9 cellular contexts compared by ENCODE assay signal in genomic region chr7:44310221-44310848, GRCh38. TPM values are rescaled to one million over a fixed set of nuclear protein-coding genes. Genes with fewer than 3 reads are reported as not detected.
DNase-seq lines count a peak whose midpoint lies in the region; ATAC-seq, FAIRE-seq and TF ChIP-seq lines count a peak whose summit lies in the region.
"Had no signal": no experiment of that assay in that cellular context is flagged by ENCODE, and none has a peak within 500 bp of the region (broad histone marks: within the 10 kb centered on the region; RNA-seq: fewer than 3 reads in every experiment).

No MANE protein-coding gene starts in this region.

- no peaks in the 10 kb centered on the region for H4K20me1 ChIP-seq in smooth muscle cell (ENCODE audit: low read depth)

- H3K9me3 Mint-ChIP-seq in activated T-helper 2 cell treated with anti-CD3 and anti-CD28 coated beads, Interferon-gamma antibody, Interleukin-2, Interleukin-4, amounts not matched to agents 10 μg/mL and 5 μg/mL and 100 μg/mL, durations not matched to agents 14 hours and 24 hours and 36 hours = no peaks in the 10 kb centered on the region

- H3K4me2 ChIP-seq in smooth muscle cell = peak overlapping the region; percentile 87

- H3K27me3 ChIP-seq in H7 (ENCODE audit: control insufficient read depth, insufficient read depth, low read length) (peaks cover 24% of the 10 kb centered on the region), iPS-20b (ENCODE audit: insufficient read depth, low read length) (peaks cover 62% of the 10 kb centered on the region), smooth muscle cell (ENCODE audit: low read depth) (peaks cover 12% of the 10 kb centered on the region)

- no peaks in the 10 kb centered on the region for H3F3A ChIP-seq in smooth muscle cell (ENCODE audit: low read depth)

- H3K4me3 Mint-ChIP-seq in activated T-helper 2 cell treated with anti-CD3 and anti-CD28 coated beads, Interferon-gamma antibody, Interleukin-2, Interleukin-4, amounts not matched to agents 10 μg/mL and 5 μg/mL and 100 μg/mL, durations not matched to agents 14 hours and 24 hours and 36 hours (ENCODE audit: low read depth) = peak overlapping the region; percentile 52

- H3K27ac ChIP-seq in iPS-20b (ENCODE audit: low read length) (no peak overlapping the region), smooth muscle cell (ENCODE audit: low read depth) (no peak overlapping the region)

- DNase-seq in H7 (peak; percentile 44), smooth muscle cell (lab: John Stamatoyannopoulos, UW; ENCODE audit: unreplicated experiment) (no peak), HTR-8/SVneo (ENCODE audit: insufficient read length, low spot score) (no peak)
- DNase-seq in activated T-helper 2 cell treated with anti-CD3 and anti-CD28 coated beads, Interferon-gamma antibody, Interleukin-2, Interleukin-4, amounts not matched to agents 10 μg/mL and 5 μg/mL and 100 μg/mL, durations not matched to agents 14 hours and 24 hours and 36 hours (ENCODE audit: low spot score) = no peak
- DNase-seq in central memory CD4-positive, alpha-beta T cell = no peak
- DNase-seq: cerebellar nuclear complex, NCI-H748 treated with DMSO at 0.1 percent for 48 hours had no signal

- H3K9ac ChIP-seq in iPS-20b (ENCODE audit: low read depth, low read length) = no peak overlapping the region
- no peak overlapping the region for H3K9ac ChIP-seq in smooth muscle cell (ENCODE audit: low read depth)

- peak overlapping the region; percentile 95 for H2AFZ ChIP-seq in smooth muscle cell (ENCODE audit: low read depth)

- no peaks in the 10 kb centered on the region for H3K36me3 Mint-ChIP-seq in activated T-helper 2 cell treated with anti-CD3 and anti-CD28 coated beads, Interferon-gamma antibody, Interleukin-2, Interleukin-4, amounts not matched to agents 10 μg/mL and 5 μg/mL and 100 μg/mL, durations not matched to agents 14 hours and 24 hours and 36 hours (ENCODE audit: low read depth)

- intact Hi-C loops in activated T-helper 2 cell treated with anti-CD3 and anti-CD28 coated beads, Interferon-gamma antibody, Interleukin-2, Interleukin-4, amounts not matched to agents 10 μg/mL and 5 μg/mL and 100 μg/mL, durations not matched to agents 14 hours and 24 hours and 36 hours (cut with micrococcal nuclease) = no loop called here

- no peaks in the 10 kb centered on the region for H3K4me1 ChIP-seq in iPS-20b (ENCODE audit: insufficient read depth, low read length)
- peaks cover 4% of the 10 kb centered on the region for H3K4me1 ChIP-seq in smooth muscle cell (ENCODE audit: low read depth)

- H3K9me3 ChIP-seq in iPS-20b (ENCODE audit: insufficient read depth, low read depth, low read length) = no peaks in the 10 kb centered on the region
- H3K9me3 ChIP-seq in smooth muscle cell (replicated peaks; ENCODE audit: low read depth) = no peaks in the 10 kb centered on the region

- H3K4me3 ChIP-seq in H7 (ENCODE audit: insufficient read depth, low read depth, low read length) (no peak overlapping the region; the same call in 1 of the 2 replicates), iPS-20b (ENCODE audit: low read length) (peak overlapping the region; percentile 66; the same call in 1 of the 2 replicates), smooth muscle cell (peak overlapping the region; percentile 45)

- ATAC-seq in HG02973 (IDR thresholded peaks at IDR 0.05; ENCODE audit: unreplicated experiment) = no peak

- H3K79me2 ChIP-seq in smooth muscle cell (ENCODE audit: low read depth) = no peaks in the 10 kb centered on the region

- H3K4me1 Mint-ChIP-seq in activated T-helper 2 cell treated with anti-CD3 and anti-CD28 coated beads, Interferon-gamma antibody, Interleukin-2, Interleukin-4, amounts not matched to agents 10 μg/mL and 5 μg/mL and 100 μg/mL, durations not matched to agents 14 hours and 24 hours and 36 hours (ENCODE audit: low read depth) = peaks cover 5% of the 10 kb centered on the region

- 79% methylated on average over 10 of the region's 10 CpGs for WGBS in smooth muscle cell (ENCODE audit: low lambda C conversion rate)

- H3K27me3 Mint-ChIP-seq in activated T-helper 2 cell treated with anti-CD3 and anti-CD28 coated beads, Interferon-gamma antibody, Interleukin-2, Interleukin-4, amounts not matched to agents 10 μg/mL and 5 μg/mL and 100 μg/mL, durations not matched to agents 14 hours and 24 hours and 36 hours (ENCODE audit: low read depth) = peaks cover 22% of the 10 kb centered on the region

- H3K27ac Mint-ChIP-seq in activated T-helper 2 cell treated with anti-CD3 and anti-CD28 coated beads, Interferon-gamma antibody, Interleukin-2, Interleukin-4, amounts not matched to agents 10 μg/mL and 5 μg/mL and 100 μg/mL, durations not matched to agents 14 hours and 24 hours and 36 hours = no peak overlapping the region

- FAIRE-seq in HTR-8/SVneo (lab: Jason Lieb, UNC) = no peak

- H3K36me3 ChIP-seq in H7 (replicated peaks; ENCODE audit: control insufficient read depth, insufficient read depth, low read length) (no peaks in the 10 kb centered on the region), iPS-20b (ENCODE audit: insufficient read depth, low read depth, low read length) (no peaks in the 10 kb centered on the region), smooth muscle cell (ENCODE audit: low read depth) (no peaks in the 10 kb centered on the region)

- TF ChIP-seq CTCF in smooth muscle cell (IDR thresholded peaks at IDR 0.05; ENCODE audit: borderline replicate concordance, insufficient read depth, poor library complexity, severe bottlenecking) = no peak

RNA-seq across cellular contexts. Expression of gene CAMK2B, which starts 15.1 kb away (rescaled TPM):
- total RNA-seq in H7 (2014; rRNA removed; shearing (Covaris generic)) = 0.31 TPM in 1 of 2 replicates, not detected in the other
- 1.9 and 2.1 TPM in 2 replicates for total RNA-seq in activated T-helper 2 cell treated with anti-CD3 and anti-CD28 coated beads, Interferon-gamma antibody, Interleukin-2, Interleukin-4, amounts not matched to agents 10 μg/mL and 5 μg/mL and 100 μg/mL, durations not matched to agents 14 hours and 24 hours and 36 hours
- total RNA-seq in smooth muscle cell = not detected in 2 replicates
- polyA plus RNA-seq in smooth muscle cell = not detected in 2 replicates
